ENCODE assay signal across 1 cellular context in genomic region chr1:16014509-16015482, GRCh38.
TF ChIP-seq lines count a peak whose summit lies in the region.

No MANE protein-coding gene starts in this region.

TF ChIP-seq in K562, 482 proteins besides CTCF, POLR2A, EP300 and RAD21 (continued from another document and continues in another):
- TF ChIP-seq JUN (IDR thresholded peaks at IDR 0.05; ENCODE audit: borderline replicate concordance, low read depth, low read length) = peak; percentile 9; the same call in 1 of the 2 replicates
- TF ChIP-seq JUN (CRISPR knock-in tag; IDR thresholded peaks at IDR 0.05; ENCODE audit: borderline replicate concordance) = no peak
- TF ChIP-seq ATF7 (IDR thresholded peaks at IDR 0.05) = peak; percentile 37; the same call in 1 of the 2 replicates
- TF ChIP-seq VEZF1 (CRISPR knock-in tag; IDR thresholded peaks at IDR 0.05) = no peak; the same call in 1 of the 2 replicates
- no peak for TF ChIP-seq MTA1 (IDR thresholded peaks at IDR 0.05; ENCODE audit: borderline replicate concordance)
- TF ChIP-seq RBM39 (optimal IDR thresholded peaks at IDR 0.05; ENCODE audit: low read depth, low read length) = no peak
- TF ChIP-seq EP400 (IDR thresholded peaks at IDR 0.05) = no peak
- no peak for TF ChIP-seq SFPQ (IDR thresholded peaks at IDR 0.05; ENCODE audit: low read depth, low read length)
- TF ChIP-seq PTTG1 (tag; IDR thresholded peaks at IDR 0.05; ENCODE audit: low read depth) = no peak
- TF ChIP-seq DPF2 (IDR thresholded peaks at IDR 0.05) = no peak
- TF ChIP-seq ZNF184 (CRISPR knock-in tag; IDR thresholded peaks at IDR 0.05) = no peak
- TF ChIP-seq ELK1 (CRISPR knock-in tag; IDR thresholded peaks at IDR 0.05) = no peak
- TF ChIP-seq ARHGAP35 (IDR thresholded peaks at IDR 0.05; ENCODE audit: partially characterized antibody) = no peak
- TF ChIP-seq GTF2A2 (tag; IDR thresholded peaks at IDR 0.05) = no peak
- TF ChIP-seq ADNP (tag; IDR thresholded peaks at IDR 0.05) = no peak
- no peak for TF ChIP-seq E2F3 (CRISPR knock-in tag; IDR thresholded peaks at IDR 0.05)
- no peak for TF ChIP-seq NKRF (IDR thresholded peaks at IDR 0.05; ENCODE audit: borderline replicate concordance)
- no peak for TF ChIP-seq HES1 (IDR thresholded peaks at IDR 0.05; ENCODE audit: low read depth)
- TF ChIP-seq SAP30 (IDR thresholded peaks at IDR 0.05; ENCODE audit: borderline replicate concordance, insufficient read depth, low read depth, low read length, poor library complexity, severe bottlenecking) = no peak
- no peak for TF ChIP-seq GTF2E2 (tag; IDR thresholded peaks at IDR 0.05)
- no peak for TF ChIP-seq NONO (IDR thresholded peaks at IDR 0.05; ENCODE audit: low read depth in 2 of 2, low read length in 1 of 2)
- TF ChIP-seq GATAD2B (IDR thresholded peaks at IDR 0.05; ENCODE audit: borderline replicate concordance) = no peak
- TF ChIP-seq ETV6 (IDR thresholded peaks at IDR 0.05; ENCODE audit: borderline replicate concordance in 1 of 2, low read depth in 2 of 2, low read length in 1 of 2) = peak in 1 of 2 experiments; percentile 26; a peak in 1 of 4 replicates
- no peak for TF ChIP-seq ETV6 (CRISPR knock-in tag; IDR thresholded peaks at IDR 0.05; ENCODE audit: borderline replicate concordance)
- TF ChIP-seq HNRNPUL1 (IDR thresholded peaks at IDR 0.05; ENCODE audit: low read length) = no peak
- no peak for TF ChIP-seq STAT5B (CRISPR knock-in tag; IDR thresholded peaks at IDR 0.05)
- no peak for TF ChIP-seq MYBL2 (IDR thresholded peaks at IDR 0.05; ENCODE audit: low read depth)
- TF ChIP-seq MYBL2 (CRISPR knock-in tag; IDR thresholded peaks at IDR 0.05; ENCODE audit: borderline replicate concordance) = no peak
- peak; percentile 93 for TF ChIP-seq L3MBTL2 (IDR thresholded peaks at IDR 0.05)
- peak in 1 of 2 experiments; percentile 49; a peak in 1 of 4 replicates for TF ChIP-seq ZNF639 (CRISPR knock-in tag; conservative IDR thresholded peaks at IDR 0.05 in 1 of 2, IDR thresholded peaks at IDR 0.05 in 1 of 2)
- TF ChIP-seq MYNN (IDR thresholded peaks at IDR 0.05) = peak; percentile 62; the same call in 1 of the 2 replicates
- TF ChIP-seq MYNN (CRISPR knock-in tag; IDR thresholded peaks at IDR 0.05) = no peak
- TF ChIP-seq KDM2B (CRISPR knock-in tag; IDR thresholded peaks at IDR 0.05) = 0 out of 2 replicates have a peak, but pooled peaks have one; percentile 51
- TF ChIP-seq EGR1 (conservative IDR thresholded peaks at IDR 0.05) = no peak
- no peak for TF ChIP-seq KLF6 (CRISPR knock-in tag; IDR thresholded peaks at IDR 0.05; ENCODE audit: borderline replicate concordance)
- peak; percentile 67 to 86 for TF ChIP-seq E2F6 (IDR thresholded peaks at IDR 0.05; ENCODE audit: borderline replicate concordance in 1 of 2, extremely low read depth in 1 of 2, insufficient read depth in 1 of 2, insufficient read length in 1 of 2, low read depth in 1 of 2, low read length in 1 of 2, poor library complexity in 1 of 2, severe bottlenecking in 1 of 2)
- peak; percentile 31; the same call in 1 of the 2 replicates for TF ChIP-seq MTA3 (IDR thresholded peaks at IDR 0.05; ENCODE audit: borderline replicate concordance)
- TF ChIP-seq CBX5 (IDR thresholded peaks at IDR 0.05; ENCODE audit: borderline replicate concordance, low read depth) = no peak
- TF ChIP-seq ZNF583 (CRISPR knock-in tag; IDR thresholded peaks at IDR 0.05) = no peak
- TF ChIP-seq MCM2 (IDR thresholded peaks at IDR 0.05; ENCODE audit: low read depth) = no peak
- TF ChIP-seq ZNF668 (CRISPR knock-in tag; IDR thresholded peaks at IDR 0.05) = no peak
- TF ChIP-seq CCAR2 (IDR thresholded peaks at IDR 0.05; ENCODE audit: low read depth, low read length) = no peak
- no peak for TF ChIP-seq RERE (CRISPR knock-in tag; IDR thresholded peaks at IDR 0.05; ENCODE audit: borderline replicate concordance)
- 0 out of 2 replicates have a peak, but pooled peaks have one; percentile 73 for TF ChIP-seq HNRNPL (IDR thresholded peaks at IDR 0.05; ENCODE audit: low read depth, low read length)
- peak; percentile 67 for TF ChIP-seq LEF1 (IDR thresholded peaks at IDR 0.05)
- TF ChIP-seq ZNF175 (CRISPR knock-in tag; IDR thresholded peaks at IDR 0.05; ENCODE audit: low read depth) = no peak
- TF ChIP-seq TFAP4 (CRISPR knock-in tag; IDR thresholded peaks at IDR 0.05; ENCODE audit: borderline replicate concordance) = peak; percentile 63; the same call in 1 of the 2 replicates
- TF ChIP-seq RBM17 (IDR thresholded peaks at IDR 0.05; ENCODE audit: borderline replicate concordance, low read depth, low read length) = no peak
- TF ChIP-seq CTBP1 (IDR thresholded peaks at IDR 0.05; ENCODE audit: borderline replicate concordance) = peak; percentile 62; the same call in 1 of the 2 replicates
- no peak for TF ChIP-seq ZSCAN29 (IDR thresholded peaks at IDR 0.05)
- no peak for TF ChIP-seq TCF7 (IDR thresholded peaks at IDR 0.05; ENCODE audit: borderline replicate concordance)
